Comparison of ENCODE assay signal across 8 cellular contexts in the genomic region with DNA sequence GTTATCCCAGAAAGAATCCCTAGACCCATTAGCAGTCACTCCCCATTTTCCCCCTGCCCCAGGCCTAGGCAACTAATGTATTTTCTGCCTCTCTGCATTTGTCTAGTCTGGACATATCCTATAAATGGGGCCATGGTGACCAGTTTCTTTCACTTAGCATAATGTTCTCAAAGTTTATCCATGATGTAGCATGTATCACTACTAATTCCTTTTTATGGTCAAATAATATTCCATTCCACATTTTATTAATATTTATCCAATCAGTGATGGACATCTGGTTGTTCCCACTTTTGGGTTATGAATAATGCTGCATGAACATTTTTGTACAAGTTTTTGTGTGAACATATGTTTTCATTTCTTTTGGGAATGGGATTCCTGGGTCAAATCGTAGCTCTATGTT. TPM values are rescaled to one million over a fixed set of nuclear protein-coding genes. Genes with fewer than 3 reads are reported as not detected.
DNase-seq lines count a peak whose midpoint lies in the region; ATAC-seq and TF ChIP-seq lines count a peak whose summit lies in the region.

No MANE protein-coding gene starts in this region.

- H3K4me1 Mint-ChIP-seq in activated CD4-positive, alpha-beta memory T cell treated with anti-CD3 and anti-CD28 coated beads, Interleukin-2, amount 10 ng/mL, durations not matched to agents 7 days and 5 days, result peaks cover 20% of the 10 kb centered on the region

- H3K27me3 Mint-ChIP-seq in activated CD4-positive, alpha-beta memory T cell treated with anti-CD3 and anti-CD28 coated beads, Interleukin-2, amount 10 ng/mL, durations not matched to agents 7 days and 5 days, result peaks cover 36% of the 10 kb centered on the region

- no peak for DNase-seq in activated CD4-positive, alpha-beta memory T cell treated with anti-CD3 and anti-CD28 coated beads, Interleukin-2, amount 10 ng/mL, durations not matched to agents 7 days and 5 days
- DNase-seq in right cardiac atrium (no peak), skeletal muscle cell (ENCODE audit: low read depth) (no peak), Karpas-422 (no peak), cortex of kidney (lab: John Stamatoyannopoulos, UW) (no peak), mesenteric fat pad (ENCODE audit: low spot score) (no peak)

- no peak for ATAC-seq in right cardiac atrium
- no peak for ATAC-seq in GM21390 (IDR thresholded peaks at IDR 0.05; ENCODE audit: unreplicated experiment)

- no peak overlapping the region for H2AFZ ChIP-seq in Karpas-422 (ENCODE audit: low read length)

- no peak overlapping the region for H3K9ac ChIP-seq in Karpas-422 (ENCODE audit: low read length)

- no peaks in the 10 kb centered on the region for H3K79me2 ChIP-seq in Karpas-422 (ENCODE audit: low read length)

- WGBS in right cardiac atrium, result 68% methylated on average over 1 of the region's 1 CpG

- POLR2A ChIA-PET in HEK293 (lab: Yijun Ruan, JAX), result interaction anchor here (0.6 kb wide), 1 partner anchor 43 kb away, joined by 3 read pairs; no protein-coding TSS in a partner anchor
- POLR2A ChIA-PET in activated CD4-positive, alpha-beta memory T cell treated with anti-CD3 and anti-CD28 coated beads, Interleukin-2, amount 10 ng/mL, durations not matched to agents 7 days and 5 days (lab: Charles Lee), result interaction anchor here (1.6 to 2.6 kb wide), 2 partner anchors 12 to 109 kb away, joined by 3 to 9 read pairs; no protein-coding TSS in a partner anchor

- H3K9me3 Mint-ChIP-seq in activated CD4-positive, alpha-beta memory T cell treated with anti-CD3 and anti-CD28 coated beads, Interleukin-2, amount 10 ng/mL, durations not matched to agents 7 days and 5 days, result no peaks in the 10 kb centered on the region

- H3K36me3 ChIP-seq in HEK293 (ENCODE audit: control insufficient read depth in 2 of 2, insufficient read depth in 1 of 2, low read length in 2 of 2) (peaks cover 0 to 3% of the 10 kb centered on the region in 2 experiments; a peak in 1 of 3 replicates), Karpas-422 (ENCODE audit: insufficient read depth, low read length) (no peaks in the 10 kb centered on the region)

- CTCF ChIA-PET in HEK293 (lab: Yijun Ruan, JAX), result interaction anchor here (0.5 to 1.1 kb wide), 7 partner anchors 76 to 1338 kb away, joined by 3 to 5 read pairs (median 3); no protein-coding TSS in a partner anchor
- CTCF ChIA-PET in activated CD4-positive, alpha-beta memory T cell treated with anti-CD3 and anti-CD28 coated beads, Interleukin-2, amount 10 ng/mL, durations not matched to agents 7 days and 5 days (lab: Charles Lee), result no interaction called here

- H3K27ac ChIP-seq in HEK293 (ENCODE audit: extremely low read depth, low read depth, low read length) (no peak overlapping the region), right cardiac atrium (ENCODE audit: low read length) (no peak overlapping the region), Karpas-422 (ENCODE audit: low read length) (no peak overlapping the region)

- peak overlapping the region; percentile 75 for H3K4me3 Mint-ChIP-seq in activated CD4-positive, alpha-beta memory T cell treated with anti-CD3 and anti-CD28 coated beads, Interleukin-2, amount 10 ng/mL, durations not matched to agents 7 days and 5 days

- no peaks in the 10 kb centered on the region for H3K9me2 ChIP-seq in Karpas-422 (replicated peaks; ENCODE audit: insufficient read depth, low read length)

- H3K36me3 Mint-ChIP-seq in activated CD4-positive, alpha-beta memory T cell treated with anti-CD3 and anti-CD28 coated beads, Interleukin-2, amount 10 ng/mL, durations not matched to agents 7 days and 5 days (ENCODE audit: low read depth), result peaks cover 4% of the 10 kb centered on the region

- no peaks in the 10 kb centered on the region; the same call in 1 of the 2 replicates for H3K4me1 ChIP-seq in HEK293 (ENCODE audit: control insufficient read depth, insufficient read depth, low read length)
- H3K4me1 ChIP-seq in right cardiac atrium (ENCODE audit: control insufficient read depth, insufficient read depth, low read length), result no peaks in the 10 kb centered on the region
- peaks cover 13% of the 10 kb centered on the region for H3K4me1 ChIP-seq in Karpas-422 (ENCODE audit: low read length)

- TF ChIP-seq CTCF in HEK293 (tag by site-specific recombination; IDR thresholded peaks at IDR 0.05), result no peak

- H3K27me3 ChIP-seq in right cardiac atrium (ENCODE audit: control insufficient read depth, insufficient read depth) (no peaks in the 10 kb centered on the region), Karpas-422 (ENCODE audit: low read length) (0 out of 2 replicates have a peak, but pooled peaks cover 2% of the 10 kb centered on the region)

- H3K4me2 ChIP-seq in Karpas-422 (ENCODE audit: low read depth, low read length, poor library complexity, severe bottlenecking), result no peak overlapping the region

- H4K20me1 ChIP-seq in Karpas-422 (ENCODE audit: insufficient read depth, low read depth, low read length), result no peaks in the 10 kb centered on the region

- H3K4me3 ChIP-seq in HEK293 (ENCODE audit: low read depth, low read length) (peak overlapping the region; percentile 83), right cardiac atrium (ENCODE audit: low read length) (peak overlapping the region; percentile 79), skeletal muscle cell (ENCODE audit: low read depth, low read length) (peak overlapping the region; percentile 73), Karpas-422 (ENCODE audit: low read length) (no peak overlapping the region)

- H3K27ac Mint-ChIP-seq in activated CD4-positive, alpha-beta memory T cell treated with anti-CD3 and anti-CD28 coated beads, Interleukin-2, amount 10 ng/mL, durations not matched to agents 7 days and 5 days, result no peak overlapping the region

- intact Hi-C loops in right cardiac atrium (cut with DNase I), result no loop called here

- H3K9me3 ChIP-seq in HEK293 (ENCODE audit: control insufficient read depth, insufficient read depth, low read depth, low read length) (no peaks in the 10 kb centered on the region), right cardiac atrium (ENCODE audit: control insufficient read depth, low read length) (no peaks in the 10 kb centered on the region), Karpas-422 (ENCODE audit: low read length) (no peaks in the 10 kb centered on the region)

TF ChIP-seq in HEK293, 187 proteins besides CTCF, POLR2A, EP300 and RAD21:
- TF ChIP-seq ZNF146 (tag by site-specific recombination; IDR thresholded peaks at IDR 0.05) (peak; percentile 94), ZFP69B (tag by site-specific recombination; IDR thresholded peaks at IDR 0.05) (no peak), ZNF341 (tag by site-specific recombination; IDR thresholded peaks at IDR 0.05; ENCODE audit: low read depth) (no peak), ZNF776 (tag by site-specific recombination; IDR thresholded peaks at IDR 0.05; ENCODE audit: borderline replicate concordance) (no peak), MZF1 (tag by site-specific recombination; IDR thresholded peaks at IDR 0.05; ENCODE audit: borderline replicate concordance) (peak; percentile 78; the same call in 1 of the 2 replicates)

RNA-seq across cellular contexts. Expression of gene FCHO2, which starts 1.5 kb away (rescaled TPM):
- total RNA-seq in activated CD4-positive, alpha-beta memory T cell treated with anti-CD3 and anti-CD28 coated beads, Interleukin-2, amount 10 ng/mL, durations not matched to agents 7 days and 5 days, result 1 to 10 TPM; 3.1 to 3.5 TPM
- 10 to 100 TPM; 20.4 to 25.5 (median 23.5) TPM for total RNA-seq in right cardiac atrium
- 7.1 TPM for polyA plus RNA-seq in right cardiac atrium
- 5.1 and 5.2 TPM in 2 replicates for total RNA-seq in Karpas-422 (2014; rRNA removed; shearing (Covaris generic); ENCODE audit: low replicate concordance)
- total RNA-seq in mesenteric fat pad, result 37.3 TPM
